Comparison of ENCODE assay signal across 9 cellular contexts in the genomic region with DNA sequence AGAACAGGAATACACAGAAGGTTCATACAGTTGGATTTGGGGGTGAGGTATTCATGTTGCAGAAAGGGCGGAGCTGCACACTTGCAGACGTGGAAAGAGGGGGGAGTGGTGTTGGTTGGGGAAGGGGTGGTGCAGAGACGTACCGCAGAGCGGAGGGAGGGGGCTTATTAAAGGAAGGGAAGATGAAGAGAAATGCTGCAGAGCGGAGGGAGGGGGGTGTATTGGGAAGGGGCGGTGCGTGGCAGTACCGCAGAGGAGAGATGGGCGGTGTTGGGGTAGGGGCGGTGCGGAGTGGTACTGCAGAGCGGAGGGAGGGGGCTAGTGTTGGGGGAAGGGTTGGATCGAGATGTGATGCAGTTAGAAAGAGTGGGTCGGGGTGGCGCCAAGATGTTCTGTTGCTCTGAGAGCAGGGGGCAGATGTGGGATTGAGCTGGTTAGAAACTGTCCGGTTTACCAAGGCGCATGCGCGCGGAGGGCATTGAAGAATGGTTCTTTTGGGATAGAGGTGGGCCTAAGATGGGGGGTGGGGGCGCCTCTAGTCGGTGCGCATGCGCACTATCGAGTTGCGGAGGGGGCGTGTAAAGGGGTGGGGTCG. TPM values are rescaled to one million over a fixed set of nuclear protein-coding genes. Genes with fewer than 3 reads are reported as not detected.
DNase-seq lines count a peak whose midpoint lies in the region; ATAC-seq and TF ChIP-seq lines count a peak whose summit lies in the region.
"Had no signal": no experiment of that assay in that cellular context is flagged by ENCODE, and none has a peak within 500 bp of the region (broad histone marks: within the 10 kb centered on the region; RNA-seq: fewer than 3 reads in every experiment).

No MANE protein-coding gene starts in this region.

- H3K27ac ChIP-seq in duodenal mucosa (ENCODE audit: low read depth, low read length): no peak overlapping the region
- no peak overlapping the region for H3K27ac ChIP-seq in lung (ENCODE audit: low read depth in 1 of 2, low read length in 1 of 2)
- H3K27ac ChIP-seq: BLaER1 had no signal

- DNase-seq in NCI-H1417 (lab: John Stamatoyannopoulos, UW) (peak in 2 of 3 experiments; percentile 74 to 88), NCI-H1417 treated with DMSO at 0.1 percent for 48 hours (lab: John Stamatoyannopoulos, UW) (no peak), NCI-H1694 (lab: John Stamatoyannopoulos, UW) (peak; percentile 77), lung (ENCODE audit: low spot score) (no peak)
- peak; percentile 30 for DNase-seq in activated CD4-positive, alpha-beta T cell treated with anti-CD3 and anti-CD28 coated beads, Interleukin-2, amount 50 U/mL, for 1 hour
- DNase-seq in stimulated activated CD4-positive, alpha-beta T cell treated with anti-CD3 and anti-CD28 coated beads, Interleukin-4, amount 100 ng/mL, for 48 hours (ENCODE audit: low read depth in 2 of 2): peak; percentile 13 to 42

- H3K36me3 ChIP-seq in duodenal mucosa (ENCODE audit: control insufficient read depth in 1 of 2, insufficient read depth in 2 of 2, low read length in 2 of 2): no peaks in the 10 kb centered on the region
- H3K36me3 ChIP-seq in lung (ENCODE audit: control insufficient read depth in 2 of 2, insufficient read depth in 2 of 2, low read length in 2 of 2): no peaks in the 10 kb centered on the region
- H3K36me3 ChIP-seq: BLaER1 had no signal

- H3K4me1 ChIP-seq in duodenal mucosa (ENCODE audit: control insufficient read depth in 1 of 2, insufficient read depth in 2 of 2, low read length in 2 of 2) (no peaks in the 10 kb centered on the region), lung (ENCODE audit: control insufficient read depth in 2 of 2, insufficient read depth in 2 of 2, low read length in 2 of 2) (no peaks in the 10 kb centered on the region)
- H3K4me1 ChIP-seq: BLaER1 had no signal

- H3K27me3 ChIP-seq in duodenal mucosa (ENCODE audit: control insufficient read depth in 1 of 2, insufficient read depth in 2 of 2, low read length in 2 of 2) (no peaks in the 10 kb centered on the region), lung (ENCODE audit: control insufficient read depth, insufficient read depth) (no peaks in the 10 kb centered on the region)

- no peak overlapping the region for H3K9ac ChIP-seq in duodenal mucosa (ENCODE audit: low read depth in 1 of 2, low read length in 2 of 2)
- H3K9ac ChIP-seq: BLaER1 had no signal

- peak; percentile 41 for ATAC-seq in lung (ENCODE audit: insufficient read depth, low FRiP score)
- ATAC-seq in GM21390 (IDR thresholded peaks at IDR 0.05; ENCODE audit: unreplicated experiment): no peak

- H3K9me3 ChIP-seq in duodenal mucosa (ENCODE audit: control insufficient read depth in 1 of 2, low read length in 2 of 2) (no peaks in the 10 kb centered on the region), lung (ENCODE audit: control insufficient read depth in 2 of 2, insufficient read depth in 1 of 2, low read length in 1 of 2) (no peaks in the 10 kb centered on the region)

- 0 to 34% methylated on average over 24 to 29 of the region's 29 CpGs for WGBS in lung, 2 donors

- TF ChIP-seq CTCF in lung (IDR thresholded peaks at IDR 0.05; ENCODE audit: control extremely low read depth, extremely low read depth): no peak

- H3K4me3 ChIP-seq in duodenal mucosa (ENCODE audit: low read depth in 1 of 2, low read length in 2 of 2): peak overlapping the region; percentile 60 to 64
- peak overlapping the region; percentile 13 for H3K4me3 ChIP-seq in lung
- H3K4me3 ChIP-seq: BLaER1 had no signal

RNA-seq across cellular contexts. Expression of gene TRO, which starts 0.9 kb away (rescaled TPM):
- 10 to 100 TPM in 1 of 2 donors, 1 to 10 TPM in 1; 4.2 to 30.9 TPM for total RNA-seq in lung
- 1 to 10 TPM; 1.9 to 2.8 TPM for polyA plus RNA-seq in lung

Comparison
In these comparisons a context has a peak if more than half of its experiments do, and no peak if none do; other contexts are left out.
1. DNase-seq: peak in NCI-H1417 (2 of 3), NCI-H1694 (single experiment), activated CD4-positive, alpha-beta T cell treated with anti-CD3 and anti-CD28 coated beads, Interleukin-2, amount 50 U/mL, for 1 hour (single experiment) and stimulated activated CD4-positive, alpha-beta T cell treated with anti-CD3 and anti-CD28 coated beads, Interleukin-4, amount 100 ng/mL, for 48 hours (2 of 2); none in NCI-H1417 treated with DMSO at 0.1 percent for 48 hours (single experiment) and lung (single experiment).